10 cellular contexts compared by ENCODE assay signal in genomic region chr9:36665921-36666429, GRCh38.
DNase-seq lines count a peak whose midpoint lies in the region; ATAC-seq and TF ChIP-seq lines count a peak whose summit lies in the region.
"Had no signal": no experiment of that assay in that cellular context is flagged by ENCODE, and none has a peak within 500 bp of the region (broad histone marks: within the 10 kb centered on the region; RNA-seq: fewer than 3 reads in every experiment).

No MANE protein-coding gene starts in this region.

- no peaks in the 10 kb centered on the region for H3K27me3 Mint-ChIP-seq in GM23338 (ENCODE audit: insufficient read depth, low read depth, poor library complexity)
- H3K27me3 Mint-ChIP-seq: activated B cell treated with CpG ODN at 0.5 μM for 24 hours had no signal

- peaks cover 8% of the 10 kb centered on the region; the same call in 1 of the 2 replicates for H3K36me3 ChIP-seq in GM23338 (ENCODE audit: insufficient read depth)

- no peaks in the 10 kb centered on the region for H3K79me2 ChIP-seq in GM23338 (replicated peaks; ENCODE audit: insufficient read depth)

- no peak overlapping the region for H3K4me2 ChIP-seq in GM23338
- H3K4me2 ChIP-seq: neural progenitor cell had no signal

- H2AFZ ChIP-seq in GM23338 = no peak overlapping the region
- H2AFZ ChIP-seq: neural progenitor cell had no signal

- no peaks in the 10 kb centered on the region; the same call in 1 of the 2 replicates for H4K20me1 ChIP-seq in GM23338 (replicated peaks; ENCODE audit: insufficient read depth)

- H3K27ac Mint-ChIP-seq in GM23338 = no peak overlapping the region
- H3K27ac Mint-ChIP-seq: activated B cell treated with CpG ODN at 0.5 μM for 24 hours, neural progenitor cell had no signal

- no peak overlapping the region for H3K4me3 ChIP-seq in GM23338
- H3K4me3 ChIP-seq: neural progenitor cell had no signal

- H3K4me1 Mint-ChIP-seq in GM23338 = no peaks in the 10 kb centered on the region
- H3K4me1 Mint-ChIP-seq: neural progenitor cell had no signal

- no peak for TF ChIP-seq CTCF in GM23338 (conservative IDR thresholded peaks at IDR 0.05; ENCODE audit: low read depth in 2 of 2)

- no peak overlapping the region for H3K4me3 Mint-ChIP-seq in GM23338
- H3K4me3 Mint-ChIP-seq: activated B cell treated with CpG ODN at 0.5 μM for 24 hours, neural progenitor cell had no signal

- no peaks in the 10 kb centered on the region for H3K27me3 ChIP-seq in GM23338 (ENCODE audit: insufficient read depth)
- H3K27me3 ChIP-seq: neural progenitor cell had no signal

- H3K9me3 Mint-ChIP-seq in GM23338 = no peaks in the 10 kb centered on the region
- H3K9me3 Mint-ChIP-seq: neural progenitor cell had no signal

- peaks cover 33% of the 10 kb centered on the region for H3K36me3 Mint-ChIP-seq in GM23338 (ENCODE audit: low read depth)

- peak; percentile 90 for ATAC-seq in GM19438 (IDR thresholded peaks at IDR 0.05; ENCODE audit: low read depth, unreplicated experiment)
- peak; percentile 46 for ATAC-seq in HG03520 (IDR thresholded peaks at IDR 0.05; ENCODE audit: unreplicated experiment)
- ATAC-seq in GM23338 = no peak

- no peaks in the 10 kb centered on the region for H3K4me1 ChIP-seq in GM23338 (ENCODE audit: insufficient read depth)
- H3K4me1 ChIP-seq: neural progenitor cell had no signal

- no peak overlapping the region for H3K27ac ChIP-seq in GM23338 (ENCODE audit: low read depth)
- H3K27ac ChIP-seq: neural progenitor cell had no signal

- no peaks in the 10 kb centered on the region; the same call in 1 of the 2 replicates for H3F3A ChIP-seq in GM23338 (replicated peaks; ENCODE audit: low read depth)

- H3K9me2 ChIP-seq in GM23338 (ENCODE audit: insufficient read depth) = no peaks in the 10 kb centered on the region

- DNase-seq in CD1c-positive myeloid dendritic cell (ENCODE audit: extremely low spot score) = peak; percentile 28
- DNase-seq in astrocyte of the hippocampus (ENCODE audit: low read depth, low spot score) = peak; percentile 12
- DNase-seq in GM23338 (ENCODE audit: low spot score) = no peak
- no peak for DNase-seq in NCI-H82 (lab: John Stamatoyannopoulos, UW)
- no peak for DNase-seq in NCI-H345 treated with DMSO at 0.1 percent for 48 hours (lab: John Stamatoyannopoulos, UW; ENCODE audit: unreplicated experiment)
- DNase-seq in cerebellar cortex (ENCODE audit: low spot score) = no peak
- DNase-seq: activated B cell treated with CpG ODN at 0.5 μM for 24 hours had no signal

TF ChIP-seq in GM23338, 12 proteins besides CTCF, POLR2A, EP300 and RAD21 (continues in another document):
- TF ChIP-seq JUNB (IDR thresholded peaks at IDR 0.05; ENCODE audit: unreplicated experiment) (no peak), EZH2 (IDR thresholded peaks at IDR 0.05; ENCODE audit: low read depth, unreplicated experiment) (no peak), STAT1 (IDR thresholded peaks at IDR 0.05; ENCODE audit: unreplicated experiment) (no peak), CREB1 (CRISPR knock-in tag; IDR thresholded peaks at IDR 0.05; ENCODE audit: low read depth) (no peak), EZH2phosphoT487 (IDR thresholded peaks at IDR 0.05; ENCODE audit: unreplicated experiment) (no peak), POLR2AphosphoS5 (IDR thresholded peaks at IDR 0.05; ENCODE audit: low read depth) (no peak), NANOG (IDR thresholded peaks at IDR 0.05; ENCODE audit: borderline replicate concordance) (no peak), ETS1 (IDR thresholded peaks at IDR 0.05) (no peak), ZNF331 (CRISPR knock-in tag; IDR thresholded peaks at IDR 0.05; ENCODE audit: low read depth) (no peak), ZNF462 (CRISPR knock-in tag; IDR thresholded peaks at IDR 0.05) (no peak)

Comparison
In these comparisons a context has a peak if more than half of its experiments do, and no peak if none do; other contexts are left out.
1. DNase-seq: peak in CD1c-positive myeloid dendritic cell (single experiment) and astrocyte of the hippocampus (single experiment); none in GM23338 (single experiment), NCI-H82 (single experiment), NCI-H345 treated with DMSO at 0.1 percent for 48 hours (single experiment) and cerebellar cortex (single experiment).